ENCODE assay signal across 10 cellular contexts in the genomic region with DNA sequence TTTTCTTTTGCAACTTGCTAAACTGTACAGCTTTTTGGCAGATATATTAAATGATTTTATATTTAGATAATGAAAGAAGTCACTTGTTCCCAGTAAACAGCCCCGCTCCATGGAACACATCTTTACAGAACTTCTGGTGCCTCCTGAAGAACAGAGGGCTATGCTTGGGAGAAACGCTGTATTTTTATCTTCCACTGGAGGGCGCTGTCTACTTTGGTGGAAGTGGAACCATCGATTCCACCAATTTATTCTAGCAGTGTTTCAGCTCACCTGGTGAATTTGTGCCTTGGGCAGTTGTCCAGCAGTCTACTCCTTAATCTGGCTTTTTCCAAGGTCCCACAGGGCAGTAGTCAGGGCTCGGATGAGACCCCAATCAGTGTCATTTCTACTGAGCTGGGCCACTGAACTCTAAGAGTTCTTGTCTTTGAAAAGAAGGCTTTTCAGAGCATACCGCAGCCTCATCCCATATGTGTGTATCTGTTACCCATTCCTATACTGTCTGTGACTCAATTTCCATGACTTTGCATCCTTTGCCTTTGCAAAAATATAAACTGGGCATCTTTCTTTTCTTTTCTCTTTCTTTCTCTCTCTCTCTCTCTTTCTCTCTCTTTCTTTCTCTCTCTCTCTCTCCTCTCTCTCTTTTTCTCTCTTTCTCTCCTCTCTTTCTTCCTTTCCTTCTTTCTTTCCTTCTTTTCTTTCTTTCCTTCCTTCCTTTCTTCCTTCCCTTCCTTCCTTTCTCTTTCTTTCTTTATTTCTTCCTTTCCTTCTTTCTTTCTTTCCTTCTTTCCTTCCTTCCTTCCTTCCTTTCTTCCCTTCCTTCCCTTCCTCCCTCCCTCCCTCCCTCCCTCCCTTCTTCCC.
DNase-seq lines count a peak whose midpoint lies in the region; ATAC-seq and TF ChIP-seq lines count a peak whose summit lies in the region.
"Had no signal": no experiment of that assay in that cellular context is flagged by ENCODE, and none has a peak within 500 bp of the region (broad histone marks: within the 10 kb centered on the region; RNA-seq: fewer than 3 reads in every experiment).

No MANE protein-coding gene starts in this region.

- TF ChIP-seq POLR2A in erythroblast (IDR thresholded peaks at IDR 0.05; ENCODE audit: low read length), result no peak

- no peaks in the 10 kb centered on the region for H3K36me3 Mint-ChIP-seq in neural crest cell (ENCODE audit: low read depth)

- peak; percentile 84 for TF ChIP-seq CTCF in neural crest cell (conservative IDR thresholded peaks at IDR 0.05)

- H3K27ac Mint-ChIP-seq in neural crest cell (ENCODE audit: unreplicated experiment), result no peak overlapping the region
- H3K27ac Mint-ChIP-seq: dendritic cell treated with granulocyte-macrophage colony-stimulating factor and Interleukin-4, amounts not matched to agents 40 ng/mL and 50 ng/mL, for 4 days; stimulated activated naive CD8-positive, alpha-beta T cell treated with anti-CD3 and anti-CD28 coated beads, Interleukin-15, Interleukin-2, amounts not matched to agents 100 ng/mL and 50 ng/mL, for 24 hours had no signal

- no peak for ATAC-seq in HG02981 (IDR thresholded peaks at IDR 0.05; ENCODE audit: unreplicated experiment)
- ATAC-seq in GM19328 (IDR thresholded peaks at IDR 0.05; ENCODE audit: unreplicated experiment), result no peak

- in situ Hi-C loops in SK-MEL-5 (cut with HindIII; ENCODE audit: low pct_unique_long_range_greater_than_20kb, low sequenced_read_pairs), result no loop called here

- peak in 2 of 3 donors; percentile 6 to 41 for DNase-seq in stimulated activated CD4-positive, alpha-beta T cell treated with anti-CD3 and anti-CD28 coated beads, Interleukin-12 subunit alpha, Interleukin-12 subunit beta, amount 100 ng/mL, for 48 hours (ENCODE audit: low read depth in 2 of 3, low spot score in 1 of 3)
- no peak for DNase-seq in stimulated activated CD4-positive, alpha-beta T cell treated with anti-CD3 and anti-CD28 coated beads, Interleukin-4, amount 100 ng/mL, for 24 hours
- DNase-seq in M059J (ENCODE audit: low read depth) (peak; percentile 75), SK-MEL-5 (ENCODE audit: low read depth, low spot score) (peak; percentile 76), erythroblast (lab: John Stamatoyannopoulos, UW) (peak; percentile 46 to 62), neural crest cell (ENCODE audit: low read depth, low spot score) (peak; percentile 67)

- H3K9me3 Mint-ChIP-seq in neural crest cell, result peaks cover 6% of the 10 kb centered on the region
- H3K9me3 Mint-ChIP-seq: dendritic cell treated with granulocyte-macrophage colony-stimulating factor and Interleukin-4, amounts not matched to agents 40 ng/mL and 50 ng/mL, for 4 days had no signal

- no peak overlapping the region for H3K4me3 Mint-ChIP-seq in neural crest cell
- H3K4me3 Mint-ChIP-seq: dendritic cell treated with granulocyte-macrophage colony-stimulating factor and Interleukin-4, amounts not matched to agents 40 ng/mL and 50 ng/mL, for 4 days; stimulated activated naive CD8-positive, alpha-beta T cell treated with anti-CD3 and anti-CD28 coated beads, Interleukin-15, Interleukin-2, amounts not matched to agents 100 ng/mL and 50 ng/mL, for 24 hours had no signal

- peaks cover 17% of the 10 kb centered on the region for H3K27me3 Mint-ChIP-seq in neural crest cell (ENCODE audit: low read depth)

- no peaks in the 10 kb centered on the region for H3K4me1 Mint-ChIP-seq in neural crest cell
